In the genomic region with DNA sequence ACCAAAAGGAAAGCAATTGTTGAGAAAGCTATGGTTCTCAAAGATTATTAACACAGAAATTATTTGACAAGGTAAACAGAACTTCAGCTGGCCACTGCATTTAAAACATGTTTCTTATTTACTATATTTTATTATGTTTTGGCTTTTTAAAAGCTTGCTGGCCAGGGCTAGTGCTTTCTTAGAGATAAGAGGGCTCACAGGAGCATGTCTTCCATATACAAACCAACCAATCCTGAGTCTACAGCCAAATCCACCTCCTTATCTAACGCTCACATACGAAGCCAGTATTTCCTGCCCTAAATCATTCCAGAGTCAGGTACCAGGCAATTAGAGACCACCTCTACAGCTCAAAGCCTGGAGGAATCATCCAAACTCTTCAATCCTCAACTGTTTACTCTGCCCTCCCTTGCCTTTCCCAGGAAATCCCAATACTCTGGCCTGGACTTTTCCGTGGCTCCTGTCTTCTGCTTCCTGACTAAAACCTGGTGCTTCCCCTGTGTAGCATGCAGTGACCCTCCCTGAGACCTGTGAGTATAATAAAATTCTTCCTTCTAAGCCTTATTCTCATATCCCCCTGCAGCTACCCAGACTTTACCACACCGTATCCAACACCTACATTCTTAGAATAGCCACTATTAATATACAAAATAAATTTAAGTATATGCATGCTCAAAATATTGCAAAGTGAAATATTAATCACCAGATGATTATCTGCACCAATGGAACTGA, we compare ENCODE assay signal across 20 cellular contexts. TPM values are rescaled to one million over a fixed set of nuclear protein-coding genes. Genes with fewer than 3 reads are reported as not detected.
DNase-seq lines count a peak whose midpoint lies in the region; ATAC-seq and TF ChIP-seq lines count a peak whose summit lies in the region.
"Had no signal": no experiment of that assay in that cellular context is flagged by ENCODE, and none has a peak within 500 bp of the region (broad histone marks: within the 10 kb centered on the region; RNA-seq: fewer than 3 reads in every experiment).

No MANE protein-coding gene starts in this region.

- no peak overlapping the region for H2AFZ ChIP-seq in hepatocyte

- peak overlapping the region; percentile 65 for H3K4me2 ChIP-seq in hepatocyte

- H4K20me1 ChIP-seq in hepatocyte (ENCODE audit: insufficient read depth, poor library complexity, severe bottlenecking) = peaks cover 28% of the 10 kb centered on the region

- no peak for DNase-seq in breast epithelium (ENCODE audit: low spot score in 2 of 2)
- no peak for DNase-seq in MCF 10A (ENCODE audit: unreplicated experiment)
- DNase-seq in hepatocyte (ENCODE audit: low spot score) = peak; percentile 10
- peak; percentile 7 for DNase-seq in pulmonary artery endothelial cell (ENCODE audit: low read depth, low spot score)
- DNase-seq in NOMO-1 treated with DMSO at 0.1 percent for 48 hours (lab: John Stamatoyannopoulos, UW; ENCODE audit: unreplicated experiment) = no peak
- no peak for DNase-seq in SIG-M5 treated with dmso at 0.1 percent for 504 hours (lab: John Stamatoyannopoulos, UW; ENCODE audit: unreplicated experiment)
- DNase-seq: activated CD4-positive, alpha-beta T cell treated with anti-CD3 and anti-CD28 coated beads for 1 hour; activated CD8-positive, alpha-beta memory T cell treated with anti-CD3 and anti-CD28 coated beads, Interleukin-2, amount 50 U/mL, for 4 hours; Calu3; cerebellar nuclear complex; heart right ventricle; NCI-H1417 treated with DMSO at 0.1 percent for 48 hours; NCI-H526; upper lobe of right lung had no signal

- CTCF ChIA-PET in MCF 10A (lab: Yijun Ruan, JAX) = interaction anchor here (0.8 kb wide), 1 partner anchor 27 kb away, joined by 4 read pairs; no protein-coding TSS in a partner anchor

- H3K36me3 Mint-ChIP-seq in MCF 10A (ENCODE audit: insufficient read depth, unreplicated experiment) = peaks cover 29% of the 10 kb centered on the region
- H3K36me3 Mint-ChIP-seq in activated T-helper 17 cell treated with anti-CD3 and anti-CD28 coated beads, Interleukin-2, amount 50 U/mL, for 72 hours (ENCODE audit: low read depth) = peaks cover 44% of the 10 kb centered on the region

- H3K4me1 ChIP-seq in breast epithelium = no peaks in the 10 kb centered on the region
- H3K4me1 ChIP-seq in hepatocyte (ENCODE audit: insufficient read depth) = peaks cover 15% of the 10 kb centered on the region

- H3K9me3 ChIP-seq in breast epithelium (peaks cover 0 to 10% of the 10 kb centered on the region in 2 donors), hepatocyte (ENCODE audit: low read depth) (no peaks in the 10 kb centered on the region)

- TF ChIP-seq CTCF in breast epithelium (IDR thresholded peaks at IDR 0.05) = no peak
- no peak for TF ChIP-seq CTCF in MCF 10A (IDR thresholded peaks at IDR 0.05; ENCODE audit: unreplicated experiment)
- TF ChIP-seq CTCF in hepatocyte (IDR thresholded peaks at IDR 0.05; ENCODE audit: poor library complexity) = no peak

- H3K4me3 Mint-ChIP-seq in MCF 10A (ENCODE audit: unreplicated experiment) = no peak overlapping the region
- no peak overlapping the region for H3K4me3 Mint-ChIP-seq in activated T-helper 17 cell treated with anti-CD3 and anti-CD28 coated beads, Interleukin-2, amount 50 U/mL, for 72 hours
- H3K4me3 Mint-ChIP-seq: activated naive CD4-positive, alpha-beta T cell treated with anti-CD3 and anti-CD28 coated beads, Interleukin-2, amount 50 U/mL, for 24 hours; neural crest cell; stimulated activated memory B cell treated with anti-CD40 and anti-IgM and Interleukin-4, amounts not matched to agents 10 μg/mL and 1 μg/mL and 100 μg/mL, for 72 hours had no signal

- H3K9me2 ChIP-seq in hepatocyte (replicated peaks; ENCODE audit: insufficient read depth) = no peaks in the 10 kb centered on the region

- no peak overlapping the region for H3K4me3 ChIP-seq in breast epithelium
- no peak overlapping the region for H3K4me3 ChIP-seq in hepatocyte
- H3K4me3 ChIP-seq: heart right ventricle, lung, upper lobe of right lung had no signal

- BruUV-seq in MCF 10A (replicated peaks; lab: Mats Ljungman, UMichigan) = no TSS peak

- WGBS in hepatocyte (ENCODE audit: low lambda C conversion rate, missing lambda C conversion rate) = 31% methylated on average over 4 of the region's 4 CpGs

- no peak for TF ChIP-seq POLR2A in breast epithelium (IDR thresholded peaks at IDR 0.05)

- POLR2A ChIA-PET in MCF 10A (lab: Yijun Ruan, JAX) = interaction anchor here (0.6 to 1.4 kb wide), 4 partner anchors 12 to 28 kb away, joined by 3 to 4 read pairs (median 4); no protein-coding TSS in a partner anchor

- ATAC-seq in activated T-helper 17 cell treated with anti-CD3 and anti-CD28 coated beads, Interleukin-2, amount 50 U/mL, for 72 hours (replicated peaks) = no peak
- ATAC-seq in GM21723 (IDR thresholded peaks at IDR 0.05; ENCODE audit: unreplicated experiment) = no peak
- ATAC-seq: stimulated activated memory B cell treated with anti-CD40 and anti-IgM and Interleukin-4, amounts not matched to agents 10 μg/mL and 1 μg/mL and 100 μg/mL, for 72 hours had no signal

- peaks cover 6% of the 10 kb centered on the region for H3K4me1 Mint-ChIP-seq in MCF 10A (ENCODE audit: insufficient read depth, unreplicated experiment)
- peaks cover 53% of the 10 kb centered on the region for H3K4me1 Mint-ChIP-seq in activated T-helper 17 cell treated with anti-CD3 and anti-CD28 coated beads, Interleukin-2, amount 50 U/mL, for 72 hours

- H3K36me3 ChIP-seq in breast epithelium (no peaks in the 10 kb centered on the region), hepatocyte (replicated peaks; ENCODE audit: insufficient read depth, low read depth) (no peaks in the 10 kb centered on the region)
- H3K36me3 ChIP-seq: heart right ventricle, upper lobe of right lung had no signal

- H3K27me3 ChIP-seq in breast epithelium (no peaks in the 10 kb centered on the region), hepatocyte (no peaks in the 10 kb centered on the region)
- H3K27me3 ChIP-seq: heart right ventricle, upper lobe of right lung had no signal

- intact Hi-C loops in breast epithelium (cut with DNase I; ENCODE audit: low total_unique reads) = no loop called here
- intact Hi-C loops in MCF 10A (cut with micrococcal nuclease) = no loop called here

- H3K27ac ChIP-seq in breast epithelium = peak overlapping the region; percentile 7 to 56
- peak overlapping the region; percentile 67 for H3K27ac ChIP-seq in hepatocyte
- H3K27ac ChIP-seq: upper lobe of right lung had no signal

- H3K9me3 Mint-ChIP-seq in MCF 10A (ENCODE audit: unreplicated experiment) = peaks cover 7% of the 10 kb centered on the region
- H3K9me3 Mint-ChIP-seq in activated T-helper 17 cell treated with anti-CD3 and anti-CD28 coated beads, Interleukin-2, amount 50 U/mL, for 72 hours = peaks cover 5% of the 10 kb centered on the region

- H3K27ac Mint-ChIP-seq in MCF 10A (ENCODE audit: low read depth, unreplicated experiment) = no peak overlapping the region
- peak overlapping the region; percentile 42 for H3K27ac Mint-ChIP-seq in activated T-helper 17 cell treated with anti-CD3 and anti-CD28 coated beads, Interleukin-2, amount 50 U/mL, for 72 hours
- H3K27ac Mint-ChIP-seq: activated naive CD4-positive, alpha-beta T cell treated with anti-CD3 and anti-CD28 coated beads, Interleukin-2, amount 50 U/mL, for 24 hours; stimulated activated memory B cell treated with anti-CD40 and anti-IgM and Interleukin-4, amounts not matched to agents 10 μg/mL and 1 μg/mL and 100 μg/mL, for 72 hours had no signal

- H3K79me2 ChIP-seq in hepatocyte = peaks cover 100% of the 10 kb centered on the region

- H3K27me3 Mint-ChIP-seq in MCF 10A (ENCODE audit: insufficient read depth, unreplicated experiment) = no peaks in the 10 kb centered on the region
- no peaks in the 10 kb centered on the region for H3K27me3 Mint-ChIP-seq in activated T-helper 17 cell treated with anti-CD3 and anti-CD28 coated beads, Interleukin-2, amount 50 U/mL, for 72 hours
- H3K27me3 Mint-ChIP-seq: activated naive CD4-positive, alpha-beta T cell treated with anti-CD3 and anti-CD28 coated beads, Interleukin-2, amount 50 U/mL, for 24 hours; stimulated activated memory B cell treated with anti-CD40 and anti-IgM and Interleukin-4, amounts not matched to agents 10 μg/mL and 1 μg/mL and 100 μg/mL, for 72 hours had no signal

RNA-seq across cellular contexts. Expression of gene RANBP9, which starts 33.2 kb away (rescaled TPM):
- 10 to 100 TPM; 43.9 to 51.5 (median 48.0) TPM for total RNA-seq in breast epithelium
- total RNA-seq in MCF 10A (2022) = 42.0 and 48.0 TPM in 2 replicates
- 10 to 100 TPM; 57.3 to 68.2 TPM for total RNA-seq in activated T-helper 17 cell treated with anti-CD3 and anti-CD28 coated beads, Interleukin-2, amount 50 U/mL, for 72 hours
- total RNA-seq in hepatocyte = 28.6 and 36.1 TPM in 2 replicates
- polyA plus RNA-seq in hepatocyte = 20.1 and 24.2 TPM in 2 replicates
- 23.1 and 24.6 TPM in 2 replicates for total RNA-seq in pulmonary artery endothelial cell

Comparison
In these comparisons a context has a peak if more than half of its experiments do, and no peak if none do; other contexts are left out.
1. DNase-seq: peak in hepatocyte (single experiment) and pulmonary artery endothelial cell (single experiment); none in breast epithelium (0 of 2), MCF 10A (single experiment), NOMO-1 treated with DMSO at 0.1 percent for 48 hours (single experiment) and SIG-M5 treated with dmso at 0.1 percent for 504 hours (single experiment).